10 cellular contexts compared by ENCODE assay signal in genomic region chr11:46106530-46107407, GRCh38. TPM values are rescaled to one million over a fixed set of nuclear protein-coding genes. Genes with fewer than 3 reads are reported as not detected.
DNase-seq lines count a peak whose midpoint lies in the region; ATAC-seq and TF ChIP-seq lines count a peak whose summit lies in the region.
"Had no signal": no experiment of that assay in that cellular context is flagged by ENCODE, and none has a peak within 500 bp of the region (broad histone marks: within the 10 kb centered on the region; RNA-seq: fewer than 3 reads in every experiment).

No MANE protein-coding gene starts in this region.

- intact Hi-C loops in mucosa of descending colon (cut with DNase I, micrococcal nuclease): no loop called here

- H3K9me3 ChIP-seq in mucosa of descending colon: no peaks in the 10 kb centered on the region

- H3K27me3 ChIP-seq in foreskin keratinocyte: no peaks in the 10 kb centered on the region

- no peaks in the 10 kb centered on the region for H3K36me3 Mint-ChIP-seq in mesothelial cell of epicardium

- H3K27ac ChIP-seq in foreskin keratinocyte: no peak overlapping the region

- H3K4me3 Mint-ChIP-seq in mesothelial cell of epicardium: no peak overlapping the region
- H3K4me3 Mint-ChIP-seq: CD4-positive, alpha-beta memory T cell had no signal

- H3K36me3 ChIP-seq in mucosa of descending colon (ENCODE audit: low read depth): no peaks in the 10 kb centered on the region

- TF ChIP-seq CTCF in NB4 (IDR thresholded peaks at IDR 0.05; ENCODE audit: low read depth, low read length) (no peak), mesothelial cell of epicardium (IDR thresholded peaks at IDR 0.05; ENCODE audit: unreplicated experiment) (no peak), mucosa of descending colon (IDR thresholded peaks at IDR 0.05) (no peak), foreskin keratinocyte (conservative IDR thresholded peaks at IDR 0.05) (no peak)

- H3K4me3 ChIP-seq in NB4 (ENCODE audit: low read depth, low read length) (peak overlapping the region; percentile 30), mucosa of descending colon (no peak overlapping the region)

- peak; percentile 43 for DNase-seq in G401 (ENCODE audit: low spot score)
- peak; percentile 87 for DNase-seq in NB4 (ENCODE audit: low read depth)
- peak; percentile 59 to 61 for DNase-seq in erythroblast (lab: John Stamatoyannopoulos, UW)
- no peak for DNase-seq in mesothelial cell of epicardium (ENCODE audit: low spot score in 2 of 2, unreplicated experiment in 2 of 2)
- DNase-seq in mucosa of descending colon: no peak
- DNase-seq in foreskin keratinocyte: no peak
- DNase-seq in epidermal melanocyte (ENCODE audit: insufficient read length, low spot score): no peak
- DNase-seq: CD4-positive, alpha-beta memory T cell; retina had no signal

- H3K27ac Mint-ChIP-seq in mesothelial cell of epicardium: peak overlapping the region; percentile 54

- H3K4me1 ChIP-seq in mucosa of descending colon (ENCODE audit: low read depth) (no peaks in the 10 kb centered on the region), foreskin keratinocyte (no peaks in the 10 kb centered on the region)

- in situ Hi-C loops in G401 (cut with HindIII; ENCODE audit: low sequenced_read_pairs): no loop called here

- H3K4me1 Mint-ChIP-seq in mesothelial cell of epicardium: peaks cover 30% of the 10 kb centered on the region

- no peaks in the 10 kb centered on the region for H3K27me3 Mint-ChIP-seq in mesothelial cell of epicardium (ENCODE audit: low read depth)
- H3K27me3 Mint-ChIP-seq: CD4-positive, alpha-beta memory T cell had no signal

- H3K9me3 Mint-ChIP-seq in mesothelial cell of epicardium: no peaks in the 10 kb centered on the region
- H3K9me3 Mint-ChIP-seq: CD4-positive, alpha-beta memory T cell had no signal

- TF ChIP-seq POLR2A in NB4 (IDR thresholded peaks at IDR 0.05; ENCODE audit: extremely low read depth, insufficient read length): no peak
- TF ChIP-seq POLR2A in erythroblast (IDR thresholded peaks at IDR 0.05; ENCODE audit: low read length): no peak

- ATAC-seq in mucosa of descending colon (no peak), foreskin keratinocyte (no peak), HG02885 (IDR thresholded peaks at IDR 0.05; ENCODE audit: poor library complexity, unreplicated experiment) (no peak)

RNA-seq across cellular contexts. Expression of gene PHF21A, which starts 14.5 kb away (rescaled TPM):
- total RNA-seq in G401 (2014; rRNA removed; shearing (Covaris generic)): 2.5 and 6.7 TPM in 2 replicates
- 102 to 110 TPM (median 106 TPM) in 3 replicates for total RNA-seq in mesothelial cell of epicardium
- total RNA-seq in mucosa of descending colon: 10 to 100 TPM; 20.3 to 78.1 (median 23.3) TPM
- total RNA-seq in foreskin keratinocyte: 11.1 and 13.3 TPM in 2 replicates
- polyA plus RNA-seq in foreskin keratinocyte: 6.7 and 8.2 TPM in 2 replicates

Comparison
In these comparisons a context has a peak if more than half of its experiments do, and no peak if none do; other contexts are left out.
1. DNase-seq: peak in G401 (single experiment), NB4 (single experiment) and erythroblast (2 of 2); none in mesothelial cell of epicardium (0 of 2), mucosa of descending colon (0 of 3), foreskin keratinocyte (0 of 2) and epidermal melanocyte (single experiment).